ENCODE assay signal across 35 cellular contexts in genomic region chr6:43678341-43678740, GRCh38. TPM values are rescaled to one million over a fixed set of nuclear protein-coding genes. Genes with fewer than 3 reads are reported as not detected.
"Had no signal": no experiment of that assay in that cellular context is flagged by ENCODE, and none has a peak within 500 bp of the region (broad histone marks: within the 10 kb centered on the region; RNA-seq: fewer than 3 reads in every experiment).

No MANE protein-coding gene starts in this region.

- H3K36me3 Mint-ChIP-seq: activated naive CD8-positive, alpha-beta T cell had no signal

- H3K27ac ChIP-seq: WERI-Rb-1 had no signal

- H3K4me3 Mint-ChIP-seq: activated B cell treated with CpG ODN at 0.5 μM for 24 hours; activated CD8-positive, alpha-beta T cell treated with anti-CD3 and anti-CD28 coated beads for 36 hours; activated naive CD8-positive, alpha-beta T cell; activated T-cell treated with anti-CD3 and anti-CD28 coated beads, Interleukin-2, amount 50 U/mL, for 4 hours; activated T-helper 17 cell treated with anti-CD3 and anti-CD28 coated beads, Interleukin-2, amount 50 U/mL, for 72 hours; effector memory CD8-positive, alpha-beta T cell; T-cell; T-helper 1 cell treated with Interleukin-12 subunit alpha and Interleukin-12 subunit beta and Interleukin-4 antibody, amounts not matched to agents 30 μg/mL and 1 μg/mL, for 36 hours; T-helper 2 cell treated with Interferon-gamma antibody and Interleukin-4, amounts not matched to agents 5 μg/mL and 100 μg/mL, for 36 hours had no signal

- FAIRE-seq: astrocyte, colon, endometrium, frontal cortex had no signal

- DNase-seq: activated B cell treated with CpG ODN at 0.5 μM for 24 hours; activated CD4-positive, alpha-beta T cell treated with anti-CD3 and anti-CD28 coated beads for 48 hours; activated CD4-positive, alpha-beta T cell treated with anti-CD3 and anti-CD28 coated beads, Interleukin-2, amount 50 U/mL, for 1 hour; activated CD4-positive, alpha-beta T cell treated with anti-CD3 and anti-CD28 coated beads, Interleukin-2, amount 50 U/mL, for 48 hours; activated CD8-positive, alpha-beta memory T cell treated with anti-CD3 and anti-CD28 coated beads for 24 hours; activated CD8-positive, alpha-beta T cell treated with anti-CD3 and anti-CD28 coated beads for 36 hours; activated effector memory CD4-positive, alpha-beta T cell treated with Interleukin-2 at 50 U/mL for 16 hours; activated gamma-delta T cell treated with Interleukin-2 at 50 U/mL for 16 hours; activated naive CD4-positive, alpha-beta T cell treated with anti-CD3 and anti-CD28 coated beads, Interleukin-2, amount 50 U/mL, for 16 hours; activated naive CD4-positive, alpha-beta T cell treated with Interleukin-2 at 50 U/mL for 16 hours; activated T-cell treated with anti-CD3 and anti-CD28 coated beads, Interleukin-2, amount 50 U/mL, for 4 hours; amniotic stem cell; anterior cingulate cortex; caudate nucleus; cortex of kidney; dermis blood vessel endothelial cell; effector CD4-positive, alpha-beta T cell; effector memory CD8-positive, alpha-beta T cell; foreskin fibroblast; glutamatergic neuron; SW 1271; T-cell; T1000; WERI-Rb-1 had no signal

- H3K27me3 Mint-ChIP-seq: activated B cell treated with CpG ODN at 0.5 μM for 24 hours; activated CD8-positive, alpha-beta T cell treated with anti-CD3 and anti-CD28 coated beads for 36 hours; activated naive CD8-positive, alpha-beta T cell; activated T-helper 17 cell treated with anti-CD3 and anti-CD28 coated beads, Interleukin-2, amount 50 U/mL, for 72 hours; effector memory CD8-positive, alpha-beta T cell; T-cell had no signal

- H3K9me3 Mint-ChIP-seq: activated B cell treated with CpG ODN at 0.5 μM for 24 hours; activated CD8-positive, alpha-beta T cell treated with anti-CD3 and anti-CD28 coated beads for 36 hours; activated T-cell treated with anti-CD3 and anti-CD28 coated beads, Interleukin-2, amount 50 U/mL, for 4 hours; activated T-helper 17 cell treated with anti-CD3 and anti-CD28 coated beads, Interleukin-2, amount 50 U/mL, for 72 hours; effector memory CD8-positive, alpha-beta T cell; T-cell; T-helper 1 cell treated with Interleukin-12 subunit alpha and Interleukin-12 subunit beta and Interleukin-4 antibody, amounts not matched to agents 30 μg/mL and 1 μg/mL, for 36 hours; T-helper 2 cell treated with Interferon-gamma antibody and Interleukin-4, amounts not matched to agents 5 μg/mL and 100 μg/mL, for 36 hours had no signal

- ATAC-seq: activated CD4-positive, CD25-positive, alpha-beta regulatory T cell treated with anti-CD3 and anti-CD28 coated beads, Interleukin-2, amount 50 U/mL, for 24 hours; activated CD8-positive, alpha-beta T cell treated with anti-CD3 and anti-CD28 coated beads for 36 hours; activated T-cell treated with anti-CD3 and anti-CD28 coated beads, Interleukin-2, amount 50 U/mL, for 4 hours; activated T-helper 17 cell treated with anti-CD3 and anti-CD28 coated beads, Interleukin-2, amount 50 U/mL, for 72 hours; effector memory CD8-positive, alpha-beta T cell; esophagus mucosa; T-cell had no signal

- H3K27ac Mint-ChIP-seq: activated B cell treated with CpG ODN at 0.5 μM for 24 hours; activated naive CD8-positive, alpha-beta T cell; effector memory CD8-positive, alpha-beta T cell; T-cell; T-helper 1 cell treated with Interleukin-12 subunit alpha and Interleukin-12 subunit beta and Interleukin-4 antibody, amounts not matched to agents 30 μg/mL and 1 μg/mL, for 36 hours; T-helper 2 cell treated with Interferon-gamma antibody and Interleukin-4, amounts not matched to agents 5 μg/mL and 100 μg/mL, for 36 hours had no signal

RNA-seq across cellular contexts. Expression of gene RSPH9, which starts 33.5 kb away (rescaled TPM):
- total RNA-seq: activated B cell treated with CpG ODN at 0.5 μM for 24 hours; activated T-cell treated with anti-CD3 and anti-CD28 coated beads, Interleukin-2, amount 50 U/mL, for 4 hours; epithelial cell of proximal tubule; esophagus mucosa; T-cell had no signal
